27 cellular contexts compared by ENCODE assay signal in genomic region chr1:212072047-212072446, GRCh38.
"Had no signal": no experiment of that assay in that cellular context is flagged by ENCODE, and none has a peak within 500 bp of the region (broad histone marks: within the 10 kb centered on the region; RNA-seq: fewer than 3 reads in every experiment).

No MANE protein-coding gene starts in this region.

- DNase-seq: naive thymus-derived CD8-positive, alpha-beta T cell; nephron progenitor cell; nucleus accumbens; ovary; posterior cingulate gyrus; psoas muscle; right cardiac atrium; right lobe of liver; sigmoid colon; small intestine; stimulated activated CD4-positive, alpha-beta T cell treated with anti-CD3 and anti-CD28 coated beads, Interleukin-15, amount 100 ng/mL, for 24 hours; stimulated activated CD4-positive, alpha-beta T cell treated with anti-CD3 and anti-CD28 coated beads, Interleukin-2, amount 100 ng/mL, for 24 hours; stimulated activated CD4-positive, alpha-beta T cell treated with anti-CD3 and anti-CD28 coated beads, Interleukin-2, amount 100 ng/mL, for 48 hours; stimulated activated CD4-positive, alpha-beta T cell treated with anti-CD3 and anti-CD28 coated beads, Interleukin-4, amount 100 ng/mL, for 24 hours; stimulated activated naive B cell treated with anti-CD40 and anti-IgM and Interleukin-4, amounts not matched to agents 10 μg/mL and 1 μg/mL and 100 μg/mL, for 72 hours; stimulated activated naive CD4-positive, alpha-beta T cell treated with Interleukin-2 at 50 U/mL for 16 hours; stomach; thyroid gland; trophoblast cell; upper lobe of left lung; uterus had no signal

- H3K9me3 ChIP-seq: neutrophil, ovary, psoas muscle, right lobe of liver, sigmoid colon, stomach, thoracic aorta, thyroid gland, tibial nerve, upper lobe of left lung, uterus had no signal

- FAIRE-seq: small intestine had no signal

- H3K36me3 ChIP-seq: ovary, right lobe of liver, sigmoid colon, stomach, thoracic aorta, thyroid gland, tibial nerve, upper lobe of left lung, uterus had no signal

- ATAC-seq: naive thymus-derived CD8-positive, alpha-beta T cell; natural killer cell treated with Interleukin-12 subunit alpha and Interleukin-12 subunit beta and Interleukin-15 and Interleukin-18, amount 100 ng/mL, for 72 hours; psoas muscle; right cardiac atrium; right lobe of liver; stimulated activated effector memory CD8-positive, alpha-beta T cell treated with anti-CD3 and anti-CD28 coated beads, Interleukin-12 subunit alpha, Interleukin-12 subunit beta, amount 100 ng/mL, for 72 hours; stimulated activated naive B cell treated with anti-CD40 and anti-IgM and Interleukin-4, amounts not matched to agents 10 μg/mL and 1 μg/mL and 100 μg/mL, for 72 hours had no signal

- H3K4me1 ChIP-seq: parathyroid adenoma, right lobe of liver, sigmoid colon, thyroid gland, tibial nerve, uterus had no signal

- H3K4me3 ChIP-seq: ovary, psoas muscle, right lobe of liver, sigmoid colon, stomach, thoracic aorta, thyroid gland, tibial nerve, upper lobe of left lung, uterus had no signal

- H3K27me3 ChIP-seq: neutrophil, ovary, right lobe of liver, sigmoid colon, stomach, thyroid gland, tibial nerve, upper lobe of left lung, uterus had no signal

- H3K27ac ChIP-seq: neutrophil, ovary, parathyroid adenoma, psoas muscle, right lobe of liver, sigmoid colon, stomach, thoracic aorta, thyroid gland, tibial nerve, upper lobe of left lung, uterus had no signal
